1 cellular context compared by ENCODE assay signal in the genomic region with DNA sequence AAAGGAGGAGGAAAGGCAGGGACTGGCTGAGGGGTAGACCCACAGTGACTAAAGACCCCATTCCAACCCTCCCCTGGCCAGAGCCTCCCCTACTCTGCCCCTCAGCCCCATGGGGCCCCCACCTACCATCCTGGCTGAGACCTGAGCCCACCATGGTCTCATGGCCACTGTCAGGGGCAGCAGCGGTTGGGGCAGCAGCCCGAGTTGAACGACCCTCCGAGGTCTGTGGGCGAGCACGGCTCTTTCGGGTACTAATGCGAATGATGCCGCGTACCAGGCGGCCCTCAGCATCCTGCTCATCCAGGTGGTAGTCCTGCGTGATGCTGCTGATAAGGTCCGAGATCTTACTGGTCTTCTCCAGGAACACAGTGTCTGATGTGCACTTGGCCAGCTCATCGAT.
TF ChIP-seq lines count a peak whose summit lies in the region.

No MANE protein-coding gene starts in this region.

TF ChIP-seq in WTC11, 78 proteins besides CTCF, POLR2A, EP300 and RAD21 (continued from another document):
- TF ChIP-seq RORB (CRISPR knock-in tag; IDR thresholded peaks at IDR 0.05) (no peak), ZNF423 (CRISPR knock-in tag; IDR thresholded peaks at IDR 0.05) (no peak), ZNF317 (CRISPR knock-in tag; IDR thresholded peaks at IDR 0.05; ENCODE audit: borderline replicate concordance, low read depth) (no peak), ZNF219 (CRISPR knock-in tag; IDR thresholded peaks at IDR 0.05; ENCODE audit: borderline replicate concordance) (no peak), NR3C1 (CRISPR knock-in tag; conservative IDR thresholded peaks at IDR 0.05; ENCODE audit: low read depth) (no peak)
- TF ChIP-seq, protein P1, sequence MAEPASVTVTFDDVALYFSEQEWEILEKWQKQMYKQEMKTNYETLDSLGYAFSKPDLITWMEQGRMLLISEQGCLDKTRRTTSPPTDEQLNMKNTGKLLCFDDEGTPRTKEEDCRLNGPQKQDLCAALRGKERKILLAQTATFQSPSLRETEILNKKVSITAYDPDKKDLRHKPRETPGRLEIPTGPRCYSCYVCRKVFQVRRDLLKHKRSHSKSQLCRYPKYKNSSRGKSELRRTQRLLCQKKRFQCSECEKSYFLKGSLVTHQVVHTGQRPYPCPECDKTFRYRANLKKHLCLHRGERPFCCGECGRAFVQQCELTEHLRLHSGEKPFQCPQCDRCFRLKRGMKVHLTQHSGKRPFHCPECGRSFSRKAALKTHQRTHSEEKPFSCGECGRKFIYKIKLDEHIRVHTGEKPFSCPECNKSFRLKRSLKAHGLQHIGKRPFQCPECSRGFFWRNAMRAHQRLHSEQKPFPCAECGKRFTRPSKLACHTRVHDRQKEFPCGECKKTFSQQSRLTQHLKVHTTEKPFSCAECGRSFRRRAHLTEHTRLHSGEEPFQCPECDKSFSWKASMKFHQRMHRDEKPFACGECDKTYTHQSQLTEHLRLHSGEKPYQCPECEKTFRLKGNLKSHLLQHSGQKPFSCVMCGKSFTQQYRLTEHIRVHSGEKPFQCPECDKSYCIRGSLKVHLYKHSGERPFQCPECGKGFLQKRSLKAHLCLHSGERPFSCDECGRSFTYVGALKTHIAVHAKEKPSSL (CRISPR knock-in tag; conservative IDR thresholded peaks at IDR 0.05): no peak
- TF ChIP-seq, protein P2, sequence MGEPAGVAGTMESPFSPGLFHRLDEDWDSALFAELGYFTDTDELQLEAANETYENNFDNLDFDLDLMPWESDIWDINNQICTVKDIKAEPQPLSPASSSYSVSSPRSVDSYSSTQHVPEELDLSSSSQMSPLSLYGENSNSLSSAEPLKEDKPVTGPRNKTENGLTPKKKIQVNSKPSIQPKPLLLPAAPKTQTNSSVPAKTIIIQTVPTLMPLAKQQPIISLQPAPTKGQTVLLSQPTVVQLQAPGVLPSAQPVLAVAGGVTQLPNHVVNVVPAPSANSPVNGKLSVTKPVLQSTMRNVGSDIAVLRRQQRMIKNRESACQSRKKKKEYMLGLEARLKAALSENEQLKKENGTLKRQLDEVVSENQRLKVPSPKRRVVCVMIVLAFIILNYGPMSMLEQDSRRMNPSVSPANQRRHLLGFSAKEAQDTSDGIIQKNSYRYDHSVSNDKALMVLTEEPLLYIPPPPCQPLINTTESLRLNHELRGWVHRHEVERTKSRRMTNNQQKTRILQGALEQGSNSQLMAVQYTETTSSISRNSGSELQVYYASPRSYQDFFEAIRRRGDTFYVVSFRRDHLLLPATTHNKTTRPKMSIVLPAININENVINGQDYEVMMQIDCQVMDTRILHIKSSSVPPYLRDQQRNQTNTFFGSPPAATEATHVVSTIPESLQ (CRISPR knock-in tag; IDR thresholded peaks at IDR 0.05): no peak
- TF ChIP-seq, protein P3, sequence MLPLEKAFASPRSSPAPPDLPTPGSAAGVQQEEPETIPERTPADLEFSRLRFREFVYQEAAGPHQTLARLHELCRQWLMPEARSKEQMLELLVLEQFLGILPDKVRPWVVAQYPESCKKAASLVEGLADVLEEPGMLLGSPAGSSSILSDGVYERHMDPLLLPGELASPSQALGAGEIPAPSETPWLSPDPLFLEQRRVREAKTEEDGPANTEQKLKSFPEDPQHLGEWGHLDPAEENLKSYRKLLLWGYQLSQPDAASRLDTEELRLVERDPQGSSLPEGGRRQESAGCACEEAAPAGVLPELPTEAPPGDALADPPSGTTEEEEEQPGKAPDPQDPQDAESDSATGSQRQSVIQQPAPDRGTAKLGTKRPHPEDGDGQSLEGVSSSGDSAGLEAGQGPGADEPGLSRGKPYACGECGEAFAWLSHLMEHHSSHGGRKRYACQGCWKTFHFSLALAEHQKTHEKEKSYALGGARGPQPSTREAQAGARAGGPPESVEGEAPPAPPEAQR (CRISPR knock-in tag; IDR thresholded peaks at IDR 0.05): no peak
- TF ChIP-seq, protein P4, sequence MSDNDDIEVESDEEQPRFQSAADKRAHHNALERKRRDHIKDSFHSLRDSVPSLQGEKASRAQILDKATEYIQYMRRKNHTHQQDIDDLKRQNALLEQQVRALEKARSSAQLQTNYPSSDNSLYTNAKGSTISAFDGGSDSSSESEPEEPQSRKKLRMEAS (CRISPR knock-in tag; IDR thresholded peaks at IDR 0.05): no peak
- TF ChIP-seq, protein P5, sequence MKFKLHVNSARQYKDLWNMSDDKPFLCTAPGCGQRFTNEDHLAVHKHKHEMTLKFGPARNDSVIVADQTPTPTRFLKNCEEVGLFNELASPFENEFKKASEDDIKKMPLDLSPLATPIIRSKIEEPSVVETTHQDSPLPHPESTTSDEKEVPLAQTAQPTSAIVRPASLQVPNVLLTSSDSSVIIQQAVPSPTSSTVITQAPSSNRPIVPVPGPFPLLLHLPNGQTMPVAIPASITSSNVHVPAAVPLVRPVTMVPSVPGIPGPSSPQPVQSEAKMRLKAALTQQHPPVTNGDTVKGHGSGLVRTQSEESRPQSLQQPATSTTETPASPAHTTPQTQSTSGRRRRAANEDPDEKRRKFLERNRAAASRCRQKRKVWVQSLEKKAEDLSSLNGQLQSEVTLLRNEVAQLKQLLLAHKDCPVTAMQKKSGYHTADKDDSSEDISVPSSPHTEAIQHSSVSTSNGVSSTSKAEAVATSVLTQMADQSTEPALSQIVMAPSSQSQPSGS (CRISPR knock-in tag; IDR thresholded peaks at IDR 0.05; ENCODE audit: borderline replicate concordance, low read depth): no peak
TF ChIP-seq in WTC11: peak in this region for 0.
